In the genomic region with DNA sequence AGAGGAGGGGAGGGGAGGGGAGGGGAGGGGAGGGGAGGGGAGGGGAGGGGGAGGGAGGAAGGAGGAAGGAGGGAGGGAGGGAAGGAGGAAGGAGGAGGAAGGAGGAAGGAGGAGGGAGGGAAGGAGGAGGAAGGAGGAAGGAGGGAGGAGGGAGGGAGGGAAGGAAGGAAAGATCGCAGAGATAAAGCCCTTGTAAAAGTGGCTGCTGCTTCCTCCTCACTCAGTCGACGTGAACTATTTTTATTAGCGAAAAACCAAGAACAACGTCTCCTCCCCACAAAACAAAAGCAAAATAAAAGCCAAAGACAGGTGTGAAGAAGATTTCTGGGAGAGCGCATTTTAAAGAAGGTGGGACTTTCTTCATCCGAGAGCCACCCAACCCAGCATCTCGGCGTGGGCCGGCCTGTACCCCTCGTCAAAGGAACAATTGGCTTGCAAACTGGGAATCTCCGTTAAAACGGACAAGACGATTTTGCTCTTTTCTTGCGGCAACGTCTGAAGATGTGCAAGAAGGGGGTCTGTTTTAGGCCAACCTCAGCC, we compare ENCODE assay signal across 1 cellular context.
TF ChIP-seq lines count a peak whose summit lies in the region.

No MANE protein-coding gene starts in this region.

TF ChIP-seq in IMR-90, 13 proteins besides CTCF, POLR2A, EP300 and RAD21 (continued from another document):
- TF ChIP-seq MXI1 (IDR thresholded peaks at IDR 0.05; ENCODE audit: borderline replicate concordance, low read depth, low read length) = no peak
- TF ChIP-seq MAFK (IDR thresholded peaks at IDR 0.05; ENCODE audit: low read depth, low read length) = no peak
- no peak for TF ChIP-seq SMC3 (IDR thresholded peaks at IDR 0.05; ENCODE audit: low read depth, low read length)
- TF ChIP-seq MAZ (IDR thresholded peaks at IDR 0.05; ENCODE audit: borderline replicate concordance, low read depth, low read length) = no peak
- TF ChIP-seq CEBPB (IDR thresholded peaks at IDR 0.05; ENCODE audit: low read depth, low read length) = no peak
- no peak for TF ChIP-seq CHD1 (IDR thresholded peaks at IDR 0.05; ENCODE audit: low read depth, low read length)
- TF ChIP-seq USF2 (IDR thresholded peaks at IDR 0.05; ENCODE audit: low read depth, low read length) = no peak
- TF ChIP-seq RCOR1 (IDR thresholded peaks at IDR 0.05; ENCODE audit: insufficient replicate concordance, low read length) = no peak
